In genomic region chr19:53992211-53992610, GRCh38 we compare ENCODE assay signal across 1 cellular context.
TF ChIP-seq lines count a peak whose summit lies in the region.

No MANE protein-coding gene starts in this region.

TF ChIP-seq in WTC11, 78 proteins besides CTCF, POLR2A, EP300 and RAD21 (continued from another document):
- no peak for TF ChIP-seq ATF6 (CRISPR knock-in tag; IDR thresholded peaks at IDR 0.05)
- TF ChIP-seq FOXP4 (CRISPR knock-in tag; IDR thresholded peaks at IDR 0.05), result no peak
- no peak for TF ChIP-seq SMAD3 (CRISPR knock-in tag; IDR thresholded peaks at IDR 0.05; ENCODE audit: borderline replicate concordance)
- no peak for TF ChIP-seq IRF2 (CRISPR knock-in tag; IDR thresholded peaks at IDR 0.05; ENCODE audit: borderline replicate concordance, low read depth)
- TF ChIP-seq ZNF281 (CRISPR knock-in tag; IDR thresholded peaks at IDR 0.05), result no peak
- TF ChIP-seq TEAD4 (CRISPR knock-in tag; IDR thresholded peaks at IDR 0.05), result no peak
- TF ChIP-seq JAZF1 (CRISPR knock-in tag; IDR thresholded peaks at IDR 0.05), result no peak
- TF ChIP-seq OVOL2 (CRISPR knock-in tag; IDR thresholded peaks at IDR 0.05; ENCODE audit: borderline replicate concordance), result no peak
- TF ChIP-seq ATF1 (CRISPR knock-in tag; IDR thresholded peaks at IDR 0.05), result no peak
- TF ChIP-seq NFYB (CRISPR knock-in tag; conservative IDR thresholded peaks at IDR 0.05; ENCODE audit: low read depth), result no peak
